ENCODE assay signal across 27 cellular contexts in the genomic region with DNA sequence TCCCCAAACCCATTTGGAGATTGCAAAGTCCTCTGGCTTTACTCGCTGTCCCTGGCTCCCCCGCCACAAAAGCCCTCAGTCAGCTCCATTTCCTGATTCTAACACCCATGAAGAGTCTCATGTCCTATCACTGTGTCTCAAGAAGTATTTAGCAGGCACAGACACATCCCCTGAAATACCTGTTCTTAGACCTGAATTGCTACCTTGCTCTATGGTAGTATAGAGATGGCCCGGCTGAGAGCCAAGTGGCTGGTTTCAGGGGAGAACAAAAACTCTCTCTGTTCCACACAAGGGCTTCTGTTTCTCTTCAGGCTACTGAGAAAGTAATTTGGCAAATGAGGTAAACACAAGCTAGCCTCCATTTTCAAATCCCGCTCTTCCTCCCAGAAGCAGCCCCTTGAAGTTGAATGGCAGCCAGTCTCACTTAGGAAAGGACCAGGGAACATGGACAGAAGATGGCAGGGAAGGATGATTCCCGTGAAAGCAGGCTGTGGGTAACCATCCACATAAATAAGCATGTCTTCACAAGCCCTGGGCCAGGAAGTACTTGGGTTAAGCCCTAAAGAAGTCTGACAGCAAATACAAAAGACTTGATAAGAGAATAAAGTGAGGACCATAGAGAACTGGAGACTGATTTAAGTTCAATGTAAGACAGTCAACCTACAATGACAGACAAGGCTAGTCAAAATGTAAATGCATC.
DNase-seq lines count a peak whose midpoint lies in the region; ATAC-seq and TF ChIP-seq lines count a peak whose summit lies in the region.
"Had no signal": no experiment of that assay in that cellular context is flagged by ENCODE, and none has a peak within 500 bp of the region (broad histone marks: within the 10 kb centered on the region; RNA-seq: fewer than 3 reads in every experiment).

No MANE protein-coding gene starts in this region.

- ATAC-seq in activated naive CD4-positive, alpha-beta T cell treated with anti-CD3 and anti-CD28 coated beads, Interleukin-2, amount 50 U/mL, for 72 hours, result no peak
- ATAC-seq in GM21360 (IDR thresholded peaks at IDR 0.05; ENCODE audit: unreplicated experiment) (no peak), GM21576 (IDR thresholded peaks at IDR 0.05; ENCODE audit: unreplicated experiment) (no peak)

- H3K27me3 ChIP-seq in endodermal cell (ENCODE audit: control insufficient read depth, insufficient read depth, low read length, poor library complexity, severe bottlenecking) (no peaks in the 10 kb centered on the region), testis (no peaks in the 10 kb centered on the region)
- H3K27me3 ChIP-seq: spleen, tibial nerve had no signal

- intact Hi-C loops in testis (cut with DNase I; ENCODE audit: low total_unique reads), result no loop called here

- TF ChIP-seq CTCF in endodermal cell (conservative IDR thresholded peaks at IDR 0.05) (no peak), nephron (IDR thresholded peaks at IDR 0.05; ENCODE audit: unreplicated experiment in 3 of 3) (no peak), testis (IDR thresholded peaks at IDR 0.05) (no peak)

- H3K27ac ChIP-seq in endodermal cell (ENCODE audit: low read depth, low read length), result no peak overlapping the region
- peak overlapping the region; percentile 26 to 45 for H3K27ac ChIP-seq in testis
- H3K27ac ChIP-seq: 22Rv1, coronary artery, HL-60, spleen, VCaP had no signal

- no peaks in the 10 kb centered on the region for H3K36me3 Mint-ChIP-seq in activated naive CD4-positive, alpha-beta T cell treated with anti-CD3 and anti-CD28 coated beads, Interleukin-2, amount 50 U/mL, for 24 hours
- H3K36me3 Mint-ChIP-seq in activated naive CD4-positive, alpha-beta T cell treated with anti-CD3 and anti-CD28 coated beads, Interleukin-2, amount 50 U/mL, for 72 hours, result no peaks in the 10 kb centered on the region
- no peaks in the 10 kb centered on the region for H3K36me3 Mint-ChIP-seq in endodermal cell (ENCODE audit: low read depth)
- no peaks in the 10 kb centered on the region for H3K36me3 Mint-ChIP-seq in nephron (ENCODE audit: low read depth)
- H3K36me3 Mint-ChIP-seq: CD4-positive, alpha-beta memory T cell had no signal

- DNase-seq in activated naive CD4-positive, alpha-beta T cell treated with anti-CD3 and anti-CD28 coated beads, Interleukin-2, amount 50 U/mL, for 72 hours (ENCODE audit: low spot score in 2 of 2), result no peak
- no peak for DNase-seq in endodermal cell
- no peak for DNase-seq in testis
- no peak for DNase-seq in NCI-H446 treated with DMSO at 0.1 percent for 48 hours (lab: John Stamatoyannopoulos, UW)
- DNase-seq: activated CD4-positive, alpha-beta T cell treated with anti-CD3 and anti-CD28 coated beads, Interleukin-2, amount 10 ng/mL, durations not matched to agents 7 days and 5 days; activated naive CD4-positive, alpha-beta T cell treated with Interleukin-2 at 50 U/mL for 16 hours; activated T-cell treated with anti-CD3 and anti-CD28 coated beads, Interleukin-2, amount 50 U/mL, for 48 hours; amniotic stem cell; CD4-positive, alpha-beta memory T cell; GF-D8; NCI-H1694; NCI-H69; nucleus accumbens; retina; spleen; stimulated activated CD4-positive, alpha-beta T cell treated with anti-CD3 and anti-CD28 coated beads, Interleukin-4, amount 100 ng/mL, for 24 hours had no signal

- no peaks in the 10 kb centered on the region for H3K4me1 Mint-ChIP-seq in activated naive CD4-positive, alpha-beta T cell treated with anti-CD3 and anti-CD28 coated beads, Interleukin-2, amount 50 U/mL, for 24 hours
- H3K4me1 Mint-ChIP-seq in endodermal cell, result peaks cover 64% of the 10 kb centered on the region
- H3K4me1 Mint-ChIP-seq in nephron, result peaks cover 53% of the 10 kb centered on the region
- H3K4me1 Mint-ChIP-seq: activated CD4-positive, alpha-beta T cell treated with anti-CD3 and anti-CD28 coated beads, Interleukin-2, amount 10 ng/mL, durations not matched to agents 7 days and 5 days; CD4-positive, alpha-beta memory T cell had no signal

- H3K4me1 ChIP-seq in endodermal cell (ENCODE audit: control insufficient read depth, insufficient read depth, low read length) (peaks cover 46% of the 10 kb centered on the region), testis (peaks cover 38% of the 10 kb centered on the region)

- H3K27me3 Mint-ChIP-seq in activated naive CD4-positive, alpha-beta T cell treated with anti-CD3 and anti-CD28 coated beads, Interleukin-2, amount 50 U/mL, for 24 hours, result peaks cover 2% of the 10 kb centered on the region
- H3K27me3 Mint-ChIP-seq in endodermal cell (ENCODE audit: insufficient read depth) (no peaks in the 10 kb centered on the region), nephron (ENCODE audit: low read depth) (peaks cover 5% of the 10 kb centered on the region)
- H3K27me3 Mint-ChIP-seq: activated CD4-positive, alpha-beta T cell treated with anti-CD3 and anti-CD28 coated beads, Interleukin-2, amount 10 ng/mL, durations not matched to agents 7 days and 5 days had no signal

- TF ChIP-seq POLR2A in testis (IDR thresholded peaks at IDR 0.05), result no peak

- H3K36me3 ChIP-seq in endodermal cell (ENCODE audit: control insufficient read depth, insufficient read depth, low read length) (no peaks in the 10 kb centered on the region), testis (ENCODE audit: low read depth, missing control alignments) (no peaks in the 10 kb centered on the region)
- H3K36me3 ChIP-seq: spleen, tibial nerve had no signal

- H3K4me3 ChIP-seq in endodermal cell (ENCODE audit: low read length) (peak overlapping the region; percentile 2), testis (no peak overlapping the region)
- H3K4me3 ChIP-seq: coronary artery, spleen, tibial nerve had no signal

- H3K4me3 Mint-ChIP-seq in activated naive CD4-positive, alpha-beta T cell treated with anti-CD3 and anti-CD28 coated beads, Interleukin-2, amount 50 U/mL, for 24 hours, result no peak overlapping the region
- no peak overlapping the region for H3K4me3 Mint-ChIP-seq in endodermal cell
- no peak overlapping the region for H3K4me3 Mint-ChIP-seq in nephron
- H3K4me3 Mint-ChIP-seq: activated CD4-positive, alpha-beta T cell treated with anti-CD3 and anti-CD28 coated beads, Interleukin-2, amount 10 ng/mL, durations not matched to agents 7 days and 5 days; CD4-positive, alpha-beta memory T cell; stimulated activated naive CD8-positive, alpha-beta T cell treated with anti-CD3 and anti-CD28 coated beads, Interleukin-15, Interleukin-2, amounts not matched to agents 100 ng/mL and 50 ng/mL, for 24 hours; T-helper 2 cell treated with Interferon-gamma antibody and Interleukin-4, amounts not matched to agents 5 μg/mL and 100 μg/mL, for 36 hours had no signal

- no peak overlapping the region for H3K9ac ChIP-seq in endodermal cell (ENCODE audit: extremely low read depth, low read length, poor library complexity, severe bottlenecking)

- no peaks in the 10 kb centered on the region for H3K9me3 Mint-ChIP-seq in activated naive CD4-positive, alpha-beta T cell treated with anti-CD3 and anti-CD28 coated beads, Interleukin-2, amount 50 U/mL, for 24 hours
- no peaks in the 10 kb centered on the region for H3K9me3 Mint-ChIP-seq in activated naive CD4-positive, alpha-beta T cell treated with anti-CD3 and anti-CD28 coated beads, Interleukin-2, amount 50 U/mL, for 72 hours
- H3K9me3 Mint-ChIP-seq in endodermal cell (no peaks in the 10 kb centered on the region), nephron (no peaks in the 10 kb centered on the region)
- H3K9me3 Mint-ChIP-seq: activated CD4-positive, alpha-beta T cell treated with anti-CD3 and anti-CD28 coated beads, Interleukin-2, amount 10 ng/mL, durations not matched to agents 7 days and 5 days; CD4-positive, alpha-beta memory T cell; stimulated activated naive CD8-positive, alpha-beta T cell treated with anti-CD3 and anti-CD28 coated beads, Interleukin-15, Interleukin-2, amounts not matched to agents 100 ng/mL and 50 ng/mL, for 24 hours; T-helper 2 cell treated with Interferon-gamma antibody and Interleukin-4, amounts not matched to agents 5 μg/mL and 100 μg/mL, for 36 hours had no signal

- peak overlapping the region; percentile 19 for H3K27ac Mint-ChIP-seq in activated naive CD4-positive, alpha-beta T cell treated with anti-CD3 and anti-CD28 coated beads, Interleukin-2, amount 50 U/mL, for 24 hours
- H3K27ac Mint-ChIP-seq in activated naive CD4-positive, alpha-beta T cell treated with anti-CD3 and anti-CD28 coated beads, Interleukin-2, amount 50 U/mL, for 72 hours, result no peak overlapping the region
- H3K27ac Mint-ChIP-seq in endodermal cell (no peak overlapping the region), nephron (peak overlapping the region in 2 of 3 experiments; percentile 20 to 26)
- H3K27ac Mint-ChIP-seq: activated CD4-positive, alpha-beta T cell treated with anti-CD3 and anti-CD28 coated beads, Interleukin-2, amount 10 ng/mL, durations not matched to agents 7 days and 5 days; CD4-positive, alpha-beta memory T cell; stimulated activated naive CD8-positive, alpha-beta T cell treated with anti-CD3 and anti-CD28 coated beads, Interleukin-15, Interleukin-2, amounts not matched to agents 100 ng/mL and 50 ng/mL, for 24 hours; T-helper 2 cell treated with Interferon-gamma antibody and Interleukin-4, amounts not matched to agents 5 μg/mL and 100 μg/mL, for 36 hours had no signal

- H3K9me3 ChIP-seq in endodermal cell (ENCODE audit: control insufficient read depth, low read length) (no peaks in the 10 kb centered on the region), testis (no peaks in the 10 kb centered on the region)
- H3K9me3 ChIP-seq: spleen, tibial nerve had no signal

- WGBS in endodermal cell (ENCODE audit: insufficient coverage in 1 of 2, insufficient read length in 1 of 2), 2 experiments, result 95 to 96% methylated on average over 4 to 5 of the region's 5 CpGs
- 89 to 90% methylated on average over 5 of the region's 5 CpGs for WGBS in testis, 2 donors

Comparison
In these comparisons a context has a peak if more than half of its experiments do, and no peak if none do; other contexts are left out.
1. H3K27ac Mint-ChIP-seq: peak in activated naive CD4-positive, alpha-beta T cell treated with anti-CD3 and anti-CD28 coated beads, Interleukin-2, amount 50 U/mL, for 24 hours (single experiment) and nephron (2 of 3); none in activated naive CD4-positive, alpha-beta T cell treated with anti-CD3 and anti-CD28 coated beads, Interleukin-2, amount 50 U/mL, for 72 hours (0 of 2) and endodermal cell (single experiment).